In genomic region chr11:71936825-71937224, GRCh38 we compare ENCODE assay signal across 24 cellular contexts. TPM values are rescaled to one million over a fixed set of nuclear protein-coding genes. Genes with fewer than 3 reads are reported as not detected.
DNase-seq lines count a peak whose midpoint lies in the region; TF ChIP-seq lines count a peak whose summit lies in the region.
"Had no signal": no experiment of that assay in that cellular context is flagged by ENCODE, and none has a peak within 500 bp of the region (broad histone marks: within the 10 kb centered on the region; RNA-seq: fewer than 3 reads in every experiment).

No MANE protein-coding gene starts in this region.

- H3K4me2 ChIP-seq in fibroblast of lung (ENCODE audit: extremely low read depth, insufficient read depth, low read length): no peak overlapping the region

- peak; percentile 18 for DNase-seq in HCEC 1CT
- no peak for DNase-seq in ascending aorta (ENCODE audit: low spot score in 2 of 2)
- peak; percentile 36 to 85 for DNase-seq in fibroblast of lung (ENCODE audit: low read depth in 2 of 2)
- DNase-seq in pulmonary artery endothelial cell (ENCODE audit: low read depth, low spot score): peak; percentile 64
- DNase-seq in DMS153 treated with DMSO at 0.1 percent for 48 hours (lab: John Stamatoyannopoulos, UW; ENCODE audit: unreplicated experiment): no peak
- DNase-seq in activated T-helper 2 cell treated with anti-CD3 and anti-CD28 coated beads, Interferon-gamma antibody, Interleukin-2, Interleukin-4, amounts not matched to agents 10 μg/mL and 5 μg/mL and 100 μg/mL, durations not matched to agents 14 hours and 24 hours and 36 hours (ENCODE audit: low spot score): no peak
- DNase-seq in AG08395 (ENCODE audit: low spot score): no peak
- DNase-seq in Calu3: no peak
- DNase-seq: activated CD4-positive, alpha-beta T cell treated with anti-CD3 and anti-CD28 coated beads for 36 hours; COR-L47; KBM-7; natural killer cell; NCI-H1694; NCI-H2227 treated with DMSO at 0.1 percent for 48 hours; SHP77 treated with DMSO at 0.1 percent for 48 hours; stimulated activated naive CD4-positive, alpha-beta T cell treated with Interleukin-2 at 50 U/mL for 16 hours; T-helper 1 cell had no signal

- no peaks in the 10 kb centered on the region for H3K9me3 Mint-ChIP-seq in activated T-helper 2 cell treated with anti-CD3 and anti-CD28 coated beads, Interferon-gamma antibody, Interleukin-2, Interleukin-4, amounts not matched to agents 10 μg/mL and 5 μg/mL and 100 μg/mL, durations not matched to agents 14 hours and 24 hours and 36 hours
- no peaks in the 10 kb centered on the region for H3K9me3 Mint-ChIP-seq in Calu3 (ENCODE audit: low read depth, unreplicated experiment)
- H3K9me3 Mint-ChIP-seq: activated naive CD4-positive, alpha-beta T cell treated with anti-CD3 and anti-CD28 coated beads, Interleukin-2, amount 50 U/mL, for 72 hours; dendritic cell treated with granulocyte-macrophage colony-stimulating factor and Interleukin-4, amounts not matched to agents 40 ng/mL and 50 ng/mL, for 4 days; natural killer cell; type B pancreatic cell had no signal

- CTCF ChIA-PET in Calu3 (lab: Charles Lee): no interaction called here

- H3K4me1 ChIP-seq in ascending aorta: peaks cover 0 to 19% of the 10 kb centered on the region in 2 donors
- no peaks in the 10 kb centered on the region for H3K4me1 ChIP-seq in fibroblast of lung (ENCODE audit: control insufficient read depth, extremely low read depth, insufficient read depth, low read length)

- no peak overlapping the region for H3K27ac Mint-ChIP-seq in activated T-helper 2 cell treated with anti-CD3 and anti-CD28 coated beads, Interferon-gamma antibody, Interleukin-2, Interleukin-4, amounts not matched to agents 10 μg/mL and 5 μg/mL and 100 μg/mL, durations not matched to agents 14 hours and 24 hours and 36 hours
- H3K27ac Mint-ChIP-seq in Calu3 (ENCODE audit: unreplicated experiment): no peak overlapping the region
- H3K27ac Mint-ChIP-seq: activated CD4-positive, alpha-beta T cell treated with anti-CD3 and anti-CD28 coated beads for 36 hours; activated naive CD4-positive, alpha-beta T cell treated with anti-CD3 and anti-CD28 coated beads, Interleukin-2, amount 50 U/mL, for 72 hours; dendritic cell treated with granulocyte-macrophage colony-stimulating factor and Interleukin-4, amounts not matched to agents 40 ng/mL and 50 ng/mL, for 4 days; natural killer cell; progenitor cell of endocrine pancreas; type B pancreatic cell had no signal

- H3K27me3 ChIP-seq in ascending aorta (no peaks in the 10 kb centered on the region), fibroblast of lung (ENCODE audit: control insufficient read depth, insufficient read depth, low read length) (no peaks in the 10 kb centered on the region)

- H3K4me3 Mint-ChIP-seq in activated T-helper 2 cell treated with anti-CD3 and anti-CD28 coated beads, Interferon-gamma antibody, Interleukin-2, Interleukin-4, amounts not matched to agents 10 μg/mL and 5 μg/mL and 100 μg/mL, durations not matched to agents 14 hours and 24 hours and 36 hours (ENCODE audit: low read depth): no peak overlapping the region
- no peak overlapping the region for H3K4me3 Mint-ChIP-seq in Calu3 (ENCODE audit: low read depth, unreplicated experiment)
- H3K4me3 Mint-ChIP-seq: activated CD4-positive, alpha-beta T cell treated with anti-CD3 and anti-CD28 coated beads for 36 hours; dendritic cell treated with granulocyte-macrophage colony-stimulating factor and Interleukin-4, amounts not matched to agents 40 ng/mL and 50 ng/mL, for 4 days; natural killer cell; type B pancreatic cell had no signal

- BruUV-seq in Calu3 (replicated peaks; lab: Mats Ljungman, UMichigan): no TSS peak

- peaks cover 17% of the 10 kb centered on the region for H3K36me3 Mint-ChIP-seq in activated T-helper 2 cell treated with anti-CD3 and anti-CD28 coated beads, Interferon-gamma antibody, Interleukin-2, Interleukin-4, amounts not matched to agents 10 μg/mL and 5 μg/mL and 100 μg/mL, durations not matched to agents 14 hours and 24 hours and 36 hours (ENCODE audit: low read depth)
- no peaks in the 10 kb centered on the region for H3K36me3 Mint-ChIP-seq in Calu3 (ENCODE audit: insufficient read depth, unreplicated experiment)
- H3K36me3 Mint-ChIP-seq: natural killer cell, type B pancreatic cell had no signal

- TF ChIP-seq CTCF in ascending aorta (IDR thresholded peaks at IDR 0.05): no peak
- TF ChIP-seq CTCF in fibroblast of lung (conservative IDR thresholded peaks at IDR 0.05 in 1 of 2, IDR thresholded peaks at IDR 0.05 in 1 of 2; ENCODE audit: low read depth in 1 of 2, low read length in 2 of 2): no peak
- no peak for TF ChIP-seq CTCF in Calu3 (IDR thresholded peaks at IDR 0.05; ENCODE audit: unreplicated experiment)

- peaks cover 21% of the 10 kb centered on the region for H3K79me2 ChIP-seq in fibroblast of lung (ENCODE audit: control insufficient read depth, insufficient read depth, low read length)

- H3K4me1 Mint-ChIP-seq in activated T-helper 2 cell treated with anti-CD3 and anti-CD28 coated beads, Interferon-gamma antibody, Interleukin-2, Interleukin-4, amounts not matched to agents 10 μg/mL and 5 μg/mL and 100 μg/mL, durations not matched to agents 14 hours and 24 hours and 36 hours (ENCODE audit: low read depth): peaks cover 23% of the 10 kb centered on the region
- H3K4me1 Mint-ChIP-seq in Calu3 (ENCODE audit: low read depth, unreplicated experiment): peaks cover 11% of the 10 kb centered on the region

- no peak overlapping the region for H3K9ac ChIP-seq in fibroblast of lung (ENCODE audit: insufficient read depth, low read length)

- no peaks in the 10 kb centered on the region for H4K20me1 ChIP-seq in fibroblast of lung (ENCODE audit: control insufficient read depth, extremely low read depth, insufficient read depth, low read length)

- no peak overlapping the region for H2AFZ ChIP-seq in fibroblast of lung (ENCODE audit: low read length)

- H3K27ac ChIP-seq in ascending aorta (peak overlapping the region; percentile 77 to 81), fibroblast of lung (ENCODE audit: insufficient read depth, low read length) (no peak overlapping the region)
- H3K27ac ChIP-seq: epithelial cell of prostate, skin epidermis had no signal

- H3K27me3 Mint-ChIP-seq in activated T-helper 2 cell treated with anti-CD3 and anti-CD28 coated beads, Interferon-gamma antibody, Interleukin-2, Interleukin-4, amounts not matched to agents 10 μg/mL and 5 μg/mL and 100 μg/mL, durations not matched to agents 14 hours and 24 hours and 36 hours (ENCODE audit: low read depth): no peaks in the 10 kb centered on the region
- H3K27me3 Mint-ChIP-seq in Calu3 (ENCODE audit: unreplicated experiment): no peaks in the 10 kb centered on the region
- H3K27me3 Mint-ChIP-seq: activated CD4-positive, alpha-beta T cell treated with anti-CD3 and anti-CD28 coated beads for 36 hours; dendritic cell treated with granulocyte-macrophage colony-stimulating factor and Interleukin-4, amounts not matched to agents 40 ng/mL and 50 ng/mL, for 4 days; progenitor cell of endocrine pancreas; type B pancreatic cell had no signal

- intact Hi-C loops in ascending aorta (cut with DNase I): loop anchor here (10.0 kb wide), 1 partner anchor 482 kb away; the partner anchor contains the start of gene NADSYN1
- intact Hi-C loops in activated T-helper 2 cell treated with anti-CD3 and anti-CD28 coated beads, Interferon-gamma antibody, Interleukin-2, Interleukin-4, amounts not matched to agents 10 μg/mL and 5 μg/mL and 100 μg/mL, durations not matched to agents 14 hours and 24 hours and 36 hours (cut with micrococcal nuclease): no loop called here
- intact Hi-C loops in Calu3 (cut with micrococcal nuclease; ENCODE audit: unreplicated experiment): no loop called here

- no peaks in the 10 kb centered on the region for H3K9me3 ChIP-seq in ascending aorta
- no peaks in the 10 kb centered on the region for H3K9me3 ChIP-seq in fibroblast of lung (ENCODE audit: control insufficient read depth, insufficient read depth, low read depth, low read length)

- no peak overlapping the region for H3K4me3 ChIP-seq in ascending aorta
- no peak overlapping the region for H3K4me3 ChIP-seq in fibroblast of lung (replicated peaks in 1 of 4; ENCODE audit: control extremely low read depth in 1 of 4, insufficient read depth in 1 of 4, low read depth in 3 of 4, low read length in 4 of 4)
- H3K4me3 ChIP-seq: skin epidermis had no signal

- H3K36me3 ChIP-seq in ascending aorta: no peaks in the 10 kb centered on the region
- H3K36me3 ChIP-seq in fibroblast of lung (ENCODE audit: control insufficient read depth, insufficient read depth, low read length): no peaks in the 10 kb centered on the region

RNA-seq across cellular contexts. Expression of gene RNF121, which starts 8.0 kb away (rescaled TPM):
- total RNA-seq in ascending aorta (5.0 TPM), fibroblast of lung (23.1 and 29.6 TPM in 2 replicates), pulmonary artery endothelial cell (86.8 and 101 TPM in 2 replicates), Calu3 (2022) (51.7 and 52.3 TPM in 2 replicates)
- 48.6 and 48.9 TPM in 2 replicates for polyA plus RNA-seq in fibroblast of lung
- polyA plus RNA-seq in fibroblast of lung (2012): 35.7 and 36.8 TPM in 2 replicates
- 43.3 and 45.0 TPM in 2 replicates for polyA minus RNA-seq in fibroblast of lung (ENCODE audit: low replicate concordance)
- total RNA-seq in activated T-helper 2 cell treated with anti-CD3 and anti-CD28 coated beads, Interferon-gamma antibody, Interleukin-2, Interleukin-4, amounts not matched to agents 10 μg/mL and 5 μg/mL and 100 μg/mL, durations not matched to agents 14 hours and 24 hours and 36 hours: 49.1 and 51.3 TPM in 2 replicates

RNA-seq across cellular contexts. Expression of gene XNDC1N, which starts 8.4 kb away (rescaled TPM):
- total RNA-seq in ascending aorta: not detected
- total RNA-seq in fibroblast of lung: 5.1 and 5.9 TPM in 2 replicates
- polyA plus RNA-seq in fibroblast of lung: 2.5 and 3.5 TPM in 2 replicates
- polyA plus RNA-seq in fibroblast of lung (2012): 1.5 and 1.7 TPM in 2 replicates
- 11.0 TPM in 1 of 2 replicates, not detected in the other for polyA minus RNA-seq in fibroblast of lung (ENCODE audit: low replicate concordance)
- 8.3 and 9.2 TPM in 2 replicates for total RNA-seq in pulmonary artery endothelial cell
- total RNA-seq in activated T-helper 2 cell treated with anti-CD3 and anti-CD28 coated beads, Interferon-gamma antibody, Interleukin-2, Interleukin-4, amounts not matched to agents 10 μg/mL and 5 μg/mL and 100 μg/mL, durations not matched to agents 14 hours and 24 hours and 36 hours: 14.7 and 15.1 TPM in 2 replicates
- 18.5 and 20.4 TPM in 2 replicates for total RNA-seq in Calu3 (2022)

RNA-seq across cellular contexts. Expression of gene DEFB131B, which starts 58.6 kb away (rescaled TPM):
- total RNA-seq in ascending aorta (not detected), fibroblast of lung (not detected in 2 replicates), pulmonary artery endothelial cell (not detected in 2 replicates), Calu3 (2022) (not detected in 2 replicates)
- polyA plus RNA-seq in fibroblast of lung: not detected in 2 replicates
- polyA plus RNA-seq in fibroblast of lung (2012): not detected in 2 replicates
- not detected in 2 replicates for polyA minus RNA-seq in fibroblast of lung (ENCODE audit: low replicate concordance)
- not detected in 2 replicates for total RNA-seq in activated T-helper 2 cell treated with anti-CD3 and anti-CD28 coated beads, Interferon-gamma antibody, Interleukin-2, Interleukin-4, amounts not matched to agents 10 μg/mL and 5 μg/mL and 100 μg/mL, durations not matched to agents 14 hours and 24 hours and 36 hours
- total RNA-seq: activated CD4-positive, alpha-beta T cell treated with anti-CD3 and anti-CD28 coated beads for 36 hours; activated naive CD4-positive, alpha-beta T cell treated with anti-CD3 and anti-CD28 coated beads, Interleukin-2, amount 50 U/mL, for 72 hours; mesenteric fat pad; natural killer cell; progenitor cell of endocrine pancreas had no signal

Comparison
In these comparisons a context has a peak if more than half of its experiments do, and no peak if none do; other contexts are left out.
1. DNase-seq: peak in HCEC 1CT (single experiment), fibroblast of lung (2 of 2) and pulmonary artery endothelial cell (single experiment); none in ascending aorta (0 of 2), DMS153 treated with DMSO at 0.1 percent for 48 hours (single experiment), activated T-helper 2 cell treated with anti-CD3 and anti-CD28 coated beads, Interferon-gamma antibody, Interleukin-2, Interleukin-4, amounts not matched to agents 10 μg/mL and 5 μg/mL and 100 μg/mL, durations not matched to agents 14 hours and 24 hours and 36 hours (single experiment), AG08395 (single experiment) and Calu3 (single experiment).